Comparison of ENCODE assay signal across 23 cellular contexts in genomic region chr1:160758525-160758924, GRCh38. TPM values are rescaled to one million over a fixed set of nuclear protein-coding genes. Genes with fewer than 3 reads are reported as not detected.
A peak's percentile ranks its signal among the peaks of the same experiment; 100 is the strongest.
DNase-seq lines count a peak whose midpoint lies in the region; ATAC-seq lines count a peak whose summit lies in the region.
"Had no signal": no experiment of that assay in that cellular context is flagged by ENCODE, and none has a peak within 500 bp of the region (broad histone marks: within the 10 kb centered on the region; RNA-seq: fewer than 3 reads in every experiment).

No MANE protein-coding gene starts in this region.

- H3K23ac ChIP-seq in mesenchymal stem cell (ENCODE audit: low read length in 2 of 2): no peak overlapping the region

- no peaks in the 10 kb centered on the region for H3K36me3 ChIP-seq in CD8-positive, alpha-beta memory T cell (ENCODE audit: insufficient read depth, low read length)
- no peaks in the 10 kb centered on the region for H3K36me3 ChIP-seq in mesenchymal stem cell (ENCODE audit: control insufficient read depth in 1 of 2, insufficient read depth in 2 of 2, low read depth in 1 of 2, low read length in 2 of 2)
- H3K36me3 ChIP-seq: BLaER1 had no signal

- CTCF ChIA-PET in activated CD4-positive, alpha-beta T cell treated with anti-CD3 and anti-CD28 coated beads for 36 hours (lab: Charles Lee): interaction anchor here (1.1 to 2.4 kb wide), 5 partner anchors 9 to 67 kb away, joined by 3 to 9 read pairs (median 5); no protein-coding TSS in a partner anchor
- CTCF ChIA-PET in CD8-positive, alpha-beta memory T cell (lab: Charles Lee): interaction anchor here (1.2 to 2.5 kb wide), 3 partner anchors 10 to 77 kb away, joined by 3 to 6 read pairs (median 5); no protein-coding TSS in a partner anchor

- no peak overlapping the region for H4K91ac ChIP-seq in mesenchymal stem cell (ENCODE audit: low read length)

- no peak overlapping the region for H3K4me3 Mint-ChIP-seq in activated CD4-positive, alpha-beta T cell treated with anti-CD3 and anti-CD28 coated beads for 36 hours
- peak overlapping the region in 1 of 7 donors; percentile 12 for H3K4me3 Mint-ChIP-seq in CD8-positive, alpha-beta memory T cell
- no peak overlapping the region for H3K4me3 Mint-ChIP-seq in effector memory CD8-positive, alpha-beta T cell
- H3K4me3 Mint-ChIP-seq in natural killer cell treated with Interleukin-12 subunit alpha and Interleukin-12 subunit beta and Interleukin-15 and Interleukin-18, amount 100 ng/mL, for 72 hours: peak overlapping the region; percentile 50
- H3K4me3 Mint-ChIP-seq: B cell; CD4-positive, CD25-positive, alpha-beta regulatory T cell; CD8-positive, alpha-beta T cell had no signal

- H2BK5ac ChIP-seq in mesenchymal stem cell (ENCODE audit: low read depth, low read length, poor library complexity, severe bottlenecking): no peak overlapping the region

- no peak overlapping the region for H3K4ac ChIP-seq in mesenchymal stem cell (ENCODE audit: low read depth in 1 of 2, low read length in 2 of 2)

- no peak overlapping the region for H2BK12ac ChIP-seq in mesenchymal stem cell (ENCODE audit: low read length in 2 of 2)

- no peak overlapping the region for H2AFZ ChIP-seq in mesenchymal stem cell (ENCODE audit: low read depth, low read length)
- H2AFZ ChIP-seq: GM23248 had no signal

- H2AK5ac ChIP-seq in mesenchymal stem cell (ENCODE audit: low read length, severe bottlenecking): no peak overlapping the region

- H3K27ac Mint-ChIP-seq in activated CD4-positive, alpha-beta T cell treated with anti-CD3 and anti-CD28 coated beads for 36 hours: no peak overlapping the region
- peak overlapping the region in 6 of 8 donors; percentile 43 to 95 (median 67) for H3K27ac Mint-ChIP-seq in CD8-positive, alpha-beta memory T cell
- peak overlapping the region; percentile 26 to 86 for H3K27ac Mint-ChIP-seq in effector memory CD8-positive, alpha-beta T cell
- peak overlapping the region; percentile 93 for H3K27ac Mint-ChIP-seq in natural killer cell treated with Interleukin-12 subunit alpha and Interleukin-12 subunit beta and Interleukin-15 and Interleukin-18, amount 100 ng/mL, for 72 hours
- H3K27ac Mint-ChIP-seq: B cell; CD4-positive, CD25-positive, alpha-beta regulatory T cell; CD8-positive, alpha-beta T cell had no signal

- no peaks in the 10 kb centered on the region for H3K27me3 ChIP-seq in CD8-positive, alpha-beta memory T cell (ENCODE audit: insufficient read depth, low read length, poor library complexity, severe bottlenecking)
- no peaks in the 10 kb centered on the region for H3K27me3 ChIP-seq in mesenchymal stem cell (ENCODE audit: control insufficient read depth in 1 of 2, insufficient read depth in 1 of 2, low read length in 2 of 2)
- H3K27me3 ChIP-seq: BLaER1 had no signal

- DNase-seq in activated CD4-positive, alpha-beta T cell treated with anti-CD3 and anti-CD28 coated beads for 36 hours: no peak
- no peak for DNase-seq in activated CD4-positive, alpha-beta T cell treated with anti-CD3 and anti-CD28 coated beads, Interleukin-2, amount 50 U/mL, for 48 hours
- no peak for DNase-seq in CD8-positive, alpha-beta memory T cell
- DNase-seq in effector memory CD8-positive, alpha-beta T cell: no peak
- DNase-seq in natural killer cell treated with Interleukin-12 subunit alpha and Interleukin-12 subunit beta and Interleukin-15 and Interleukin-18, amount 100 ng/mL, for 72 hours (ENCODE audit: low spot score): no peak
- no peak for DNase-seq in left cardiac atrium
- DNase-seq in mesenchymal stem cell: no peak
- DNase-seq in GF-D8 (lab: John Stamatoyannopoulos, UW): no peak
- DNase-seq: CD4-positive, CD25-positive, alpha-beta regulatory T cell; CD8-positive, alpha-beta T cell; DMS 273 treated with DMSO at 0.1 percent for 48 hours; DMS79; EL; GDM1; GM23248; H7; HCEC 1CT had no signal

- POLR2A ChIA-PET in activated CD4-positive, alpha-beta T cell treated with anti-CD3 and anti-CD28 coated beads for 36 hours (lab: Charles Lee): interaction anchor here (0.6 kb wide), 1 partner anchor 56 kb away, joined by 4 read pairs; no protein-coding TSS in a partner anchor
- POLR2A ChIA-PET in CD8-positive, alpha-beta memory T cell (lab: Charles Lee): interaction anchor here (1.7 kb wide), 1 partner anchor 11 kb away, joined by 4 read pairs; no protein-coding TSS in a partner anchor

- no peak overlapping the region for H3K27ac ChIP-seq in CD8-positive, alpha-beta memory T cell (ENCODE audit: low read depth, low read length)
- H3K27ac ChIP-seq in mesenchymal stem cell (ENCODE audit: low read length, poor library complexity, severe bottlenecking): no peak overlapping the region
- H3K27ac ChIP-seq: 22Rv1, BLaER1, C4-2B, GM23248 had no signal

- H3K9me3 Mint-ChIP-seq in activated CD4-positive, alpha-beta T cell treated with anti-CD3 and anti-CD28 coated beads for 36 hours (ENCODE audit: low read depth): peaks cover 2% of the 10 kb centered on the region
- H3K9me3 Mint-ChIP-seq in CD8-positive, alpha-beta memory T cell: no peaks in the 10 kb centered on the region
- peaks cover 8 to 10% of the 10 kb centered on the region in 2 donors for H3K9me3 Mint-ChIP-seq in effector memory CD8-positive, alpha-beta T cell
- H3K9me3 Mint-ChIP-seq in natural killer cell treated with Interleukin-12 subunit alpha and Interleukin-12 subunit beta and Interleukin-15 and Interleukin-18, amount 100 ng/mL, for 72 hours: peaks cover 12% of the 10 kb centered on the region
- H3K9me3 Mint-ChIP-seq: CD8-positive, alpha-beta T cell had no signal

- H3K4me1 Mint-ChIP-seq in activated CD4-positive, alpha-beta T cell treated with anti-CD3 and anti-CD28 coated beads for 36 hours: peaks cover 25% of the 10 kb centered on the region
- peaks cover 55 to 69% (median 62%) of the 10 kb centered on the region in 3 donors for H3K4me1 Mint-ChIP-seq in CD8-positive, alpha-beta memory T cell
- H3K4me1 Mint-ChIP-seq in effector memory CD8-positive, alpha-beta T cell (ENCODE audit: low read depth in 2 of 2): peaks cover 43 to 56% of the 10 kb centered on the region in 2 donors
- H3K4me1 Mint-ChIP-seq in natural killer cell treated with Interleukin-12 subunit alpha and Interleukin-12 subunit beta and Interleukin-15 and Interleukin-18, amount 100 ng/mL, for 72 hours (ENCODE audit: low read depth in 2 of 2): peaks cover 77 to 83% of the 10 kb centered on the region in 2 donors
- H3K4me1 Mint-ChIP-seq: B cell; CD4-positive, CD25-positive, alpha-beta regulatory T cell had no signal

- no peak overlapping the region for H3K18ac ChIP-seq in mesenchymal stem cell (ENCODE audit: low read depth in 1 of 2, low read length in 2 of 2)

- peaks cover 36% of the 10 kb centered on the region for H3K4me1 ChIP-seq in CD8-positive, alpha-beta memory T cell (ENCODE audit: insufficient read depth, low read length)
- no peaks in the 10 kb centered on the region for H3K4me1 ChIP-seq in mesenchymal stem cell (ENCODE audit: control insufficient read depth, insufficient read depth, low read depth, low read length)
- H3K4me1 ChIP-seq: BLaER1 had no signal

- no peak overlapping the region for H2BK120ac ChIP-seq in mesenchymal stem cell (ENCODE audit: low read depth, low read length)

- peaks cover 3% of the 10 kb centered on the region for H3K36me3 Mint-ChIP-seq in activated CD4-positive, alpha-beta T cell treated with anti-CD3 and anti-CD28 coated beads for 36 hours (ENCODE audit: low read depth)
- peaks cover 5 to 30% (median 7%) of the 10 kb centered on the region in 3 donors for H3K36me3 Mint-ChIP-seq in CD8-positive, alpha-beta memory T cell
- H3K36me3 Mint-ChIP-seq in effector memory CD8-positive, alpha-beta T cell (ENCODE audit: insufficient read depth): peaks cover 21% of the 10 kb centered on the region
- H3K36me3 Mint-ChIP-seq in natural killer cell treated with Interleukin-12 subunit alpha and Interleukin-12 subunit beta and Interleukin-15 and Interleukin-18, amount 100 ng/mL, for 72 hours: peaks cover 32% of the 10 kb centered on the region
- H3K36me3 Mint-ChIP-seq: CD4-positive, CD25-positive, alpha-beta regulatory T cell; CD8-positive, alpha-beta T cell had no signal

- H4K8ac ChIP-seq in mesenchymal stem cell (ENCODE audit: low read length): no peak overlapping the region

- H2BK15ac ChIP-seq in mesenchymal stem cell (ENCODE audit: low read depth, poor library complexity, severe bottlenecking): no peak overlapping the region

- no peaks in the 10 kb centered on the region for H3K79me1 ChIP-seq in mesenchymal stem cell (replicated peaks; ENCODE audit: low read length, poor library complexity, severe bottlenecking)

- no peak overlapping the region for H3K9ac ChIP-seq in mesenchymal stem cell (ENCODE audit: low read length)
- H3K9ac ChIP-seq: BLaER1, GM23248 had no signal

- intact Hi-C loops in activated CD4-positive, alpha-beta T cell treated with anti-CD3 and anti-CD28 coated beads for 36 hours (cut with DNase I, micrococcal nuclease): loop anchor here in 1 of 2 experiments (1.0 kb wide), 1 partner anchor 13 kb away; no protein-coding TSS in a partner anchor
- intact Hi-C loops in left cardiac atrium (cut with DNase I): no loop called here

- 87% methylated on average over 2 of the region's 2 CpGs for WGBS in mesenchymal stem cell

- H3K9me3 ChIP-seq in CD8-positive, alpha-beta memory T cell (ENCODE audit: low read length): no peaks in the 10 kb centered on the region
- H3K9me3 ChIP-seq in mesenchymal stem cell (ENCODE audit: control insufficient read depth, low read length): no peaks in the 10 kb centered on the region
- H3K9me3 ChIP-seq: BLaER1 had no signal

- H3K14ac ChIP-seq in mesenchymal stem cell (ENCODE audit: low read length in 2 of 2): no peak overlapping the region

- ATAC-seq in activated CD4-positive, alpha-beta T cell treated with anti-CD3 and anti-CD28 coated beads for 36 hours: peak; percentile 42
- ATAC-seq in effector memory CD8-positive, alpha-beta T cell (replicated peaks): no peak
- ATAC-seq in natural killer cell treated with Interleukin-12 subunit alpha and Interleukin-12 subunit beta and Interleukin-15 and Interleukin-18, amount 100 ng/mL, for 72 hours: peak in 1 of 2 donors; percentile 7
- no peak for ATAC-seq in left cardiac atrium
- ATAC-seq: CD8-positive, alpha-beta T cell had no signal

- H3K4me2 ChIP-seq in mesenchymal stem cell (ENCODE audit: low read length, poor library complexity, severe bottlenecking): no peak overlapping the region
- H3K4me2 ChIP-seq: BLaER1 had no signal

- no peak overlapping the region for H3K4me3 ChIP-seq in CD8-positive, alpha-beta memory T cell (ENCODE audit: low read length)
- no peak overlapping the region for H3K4me3 ChIP-seq in mesenchymal stem cell (ENCODE audit: insufficient read depth in 1 of 2, low read depth in 1 of 2, low read length in 2 of 2)
- H3K4me3 ChIP-seq: BLaER1, GM23248 had no signal

- no peaks in the 10 kb centered on the region for H3K27me3 Mint-ChIP-seq in activated CD4-positive, alpha-beta T cell treated with anti-CD3 and anti-CD28 coated beads for 36 hours
- H3K27me3 Mint-ChIP-seq in CD8-positive, alpha-beta memory T cell: peaks cover 0 to 4% of the 10 kb centered on the region in 2 donors
- H3K27me3 Mint-ChIP-seq in effector memory CD8-positive, alpha-beta T cell: no peaks in the 10 kb centered on the region
- no peaks in the 10 kb centered on the region for H3K27me3 Mint-ChIP-seq in natural killer cell treated with Interleukin-12 subunit alpha and Interleukin-12 subunit beta and Interleukin-15 and Interleukin-18, amount 100 ng/mL, for 72 hours
- H3K27me3 Mint-ChIP-seq: B cell had no signal

RNA-seq across cellular contexts. Expression of gene SLAMF7, which starts 19.5 kb away (rescaled TPM):
- 10 to 100 TPM; 35.9 to 40.3 TPM for total RNA-seq in activated CD4-positive, alpha-beta T cell treated with anti-CD3 and anti-CD28 coated beads for 36 hours
- total RNA-seq in CD8-positive, alpha-beta memory T cell: 10 to 100 TPM; 79.5 to 97.4 TPM
- polyA plus RNA-seq in CD8-positive, alpha-beta memory T cell: 165 TPM
- total RNA-seq in natural killer cell treated with Interleukin-12 subunit alpha and Interleukin-12 subunit beta and Interleukin-15 and Interleukin-18, amount 100 ng/mL, for 72 hours: 1,000 to 10,000 TPM in 1 of 2 donors, 100 to 1,000 TPM in 1; 677 to 1,669 TPM
- total RNA-seq in left cardiac atrium: 1 to 10 TPM in 1 of 2 donors, under 1 TPM in 1; 0.68 to 1.9 TPM
- not detected for polyA plus RNA-seq in mesenchymal stem cell (2013, experiment 1 of 2)
- not detected for polyA plus RNA-seq in mesenchymal stem cell (2013, experiment 2 of 2)
- total RNA-seq: GM23248, H1 had no signal
- polyA plus RNA-seq: AG04450, GM23248, H1 had no signal

RNA-seq across cellular contexts. Expression of gene LY9, which starts 37.4 kb away (rescaled TPM):
- total RNA-seq in activated CD4-positive, alpha-beta T cell treated with anti-CD3 and anti-CD28 coated beads for 36 hours: 10 to 100 TPM in 1 of 2 experiments, 1 to 10 TPM in 1; 10.0 to 11.0 TPM
- total RNA-seq in CD8-positive, alpha-beta memory T cell: 10 to 100 TPM; 16.4 to 16.5 TPM
- polyA plus RNA-seq in CD8-positive, alpha-beta memory T cell: 206 TPM
- 1 to 10 TPM in 1 of 2 donors, under 1 TPM in 1; 0.92 to 1.2 TPM for total RNA-seq in natural killer cell treated with Interleukin-12 subunit alpha and Interleukin-12 subunit beta and Interleukin-15 and Interleukin-18, amount 100 ng/mL, for 72 hours
- under 1 TPM; 0.65 to 0.71 TPM for total RNA-seq in left cardiac atrium
- polyA plus RNA-seq in mesenchymal stem cell (2013, experiment 1 of 2): not detected
- not detected for polyA plus RNA-seq in mesenchymal stem cell (2013, experiment 2 of 2)
- total RNA-seq: GM23248, H1 had no signal
- polyA plus RNA-seq: AG04450, GM23248, H1 had no signal

RNA-seq across cellular contexts. Expression of gene CD48, which starts 46.9 kb away (rescaled TPM):
- 100 to 1,000 TPM; 180 to 217 TPM for total RNA-seq in activated CD4-positive, alpha-beta T cell treated with anti-CD3 and anti-CD28 coated beads for 36 hours
- total RNA-seq in CD8-positive, alpha-beta memory T cell: 100 to 1,000 TPM; 224 to 234 TPM
- polyA plus RNA-seq in CD8-positive, alpha-beta memory T cell: 250 TPM
- 100 to 1,000 TPM; 434 to 816 TPM for total RNA-seq in natural killer cell treated with Interleukin-12 subunit alpha and Interleukin-12 subunit beta and Interleukin-15 and Interleukin-18, amount 100 ng/mL, for 72 hours
- 1 to 10 TPM; 1.9 to 5.5 TPM for total RNA-seq in left cardiac atrium
- polyA plus RNA-seq in mesenchymal stem cell (2013, experiment 1 of 2): not detected
- not detected for polyA plus RNA-seq in mesenchymal stem cell (2013, experiment 2 of 2)
- total RNA-seq: GM23248, H1 had no signal
- polyA plus RNA-seq: AG04450, GM23248 had no signal

Comparison
In these comparisons a context has a peak if more than half of its experiments do, and no peak if none do; other contexts are left out.
1. RNA of gene SLAMF7, which starts 19.5 kb away (total RNA-seq): 677 to 1,669 TPM in natural killer cell treated with Interleukin-12 subunit alpha and Interleukin-12 subunit beta and Interleukin-15 and Interleukin-18, amount 100 ng/mL, for 72 hours, 79.5 to 97.4 TPM in CD8-positive, alpha-beta memory T cell and 35.9 to 40.3 TPM in activated CD4-positive, alpha-beta T cell treated with anti-CD3 and anti-CD28 coated beads for 36 hours; 0.68 to 1.9 TPM in left cardiac atrium; every median in the first group is over 10 times any median in the second.
2. RNA of gene LY9, which starts 37.4 kb away (total RNA-seq): 16.4 to 16.5 TPM in CD8-positive, alpha-beta memory T cell and 10.0 to 11.0 TPM in activated CD4-positive, alpha-beta T cell treated with anti-CD3 and anti-CD28 coated beads for 36 hours; 0.92 to 1.2 TPM in natural killer cell treated with Interleukin-12 subunit alpha and Interleukin-12 subunit beta and Interleukin-15 and Interleukin-18, amount 100 ng/mL, for 72 hours and 0.65 to 0.71 TPM in left cardiac atrium; every median in the first group is over 4 times any median in the second.
3. RNA of gene CD48, which starts 46.9 kb away (total RNA-seq): 434 to 816 TPM in natural killer cell treated with Interleukin-12 subunit alpha and Interleukin-12 subunit beta and Interleukin-15 and Interleukin-18, amount 100 ng/mL, for 72 hours, 224 to 234 TPM in CD8-positive, alpha-beta memory T cell and 180 to 217 TPM in activated CD4-positive, alpha-beta T cell treated with anti-CD3 and anti-CD28 coated beads for 36 hours; 1.9 to 5.5 TPM in left cardiac atrium; every median in the first group is over 10 times any median in the second.